In genomic region chr9:18457498-18457897, GRCh38 we compare ENCODE assay signal across 16 cellular contexts. TPM values are rescaled to one million over a fixed set of nuclear protein-coding genes. Genes with fewer than 3 reads are reported as not detected.
"Had no signal": no experiment of that assay in that cellular context is flagged by ENCODE, and none has a peak within 500 bp of the region (broad histone marks: within the 10 kb centered on the region; RNA-seq: fewer than 3 reads in every experiment).

No MANE protein-coding gene starts in this region.

- DNase-seq: activated CD8-positive, alpha-beta memory T cell treated with anti-CD3 and anti-CD28 coated beads, Interleukin-2, amount 10 ng/mL, durations not matched to agents 7 days and 5 days; activated effector memory CD4-positive, alpha-beta T cell treated with Interleukin-2 at 50 U/mL for 16 hours; activated T-cell treated with anti-CD3 and anti-CD28 coated beads, Interleukin-2, amount 50 U/mL, for 24 hours; amniotic stem cell; cerebellar nuclear complex; hippocampal formation; left cardiac atrium; naive thymus-derived CD8-positive, alpha-beta T cell; posterior cingulate gyrus; right cardiac atrium; thyroid gland had no signal

- ATAC-seq: activated CD4-positive, CD25-positive, alpha-beta regulatory T cell treated with anti-CD3 and anti-CD28 coated beads, Interleukin-2, amount 50 U/mL, for 24 hours; activated CD8-positive, alpha-beta memory T cell treated with anti-CD3 and anti-CD28 coated beads, Interleukin-2, amount 10 ng/mL, durations not matched to agents 7 days and 5 days; left cardiac atrium; naive thymus-derived CD8-positive, alpha-beta T cell; right cardiac atrium; stimulated activated effector memory CD8-positive, alpha-beta T cell treated with anti-CD3 and anti-CD28 coated beads, Interleukin-12 subunit alpha, Interleukin-12 subunit beta, amount 100 ng/mL, for 72 hours had no signal

- H3K4me3 ChIP-seq: esophagus muscularis mucosa, lung, thyroid gland had no signal

RNA-seq across cellular contexts. Expression of gene ADAMTSL1, which starts 16.5 kb away (rescaled TPM):
- total RNA-seq: activated CD8-positive, alpha-beta memory T cell treated with anti-CD3 and anti-CD28 coated beads, Interleukin-2, amount 10 ng/mL, durations not matched to agents 7 days and 5 days; naive thymus-derived CD8-positive, alpha-beta T cell; T-helper 2 cell treated with Interferon-gamma antibody and Interleukin-4, amounts not matched to agents 100 ng/mL and 5 ng/mL, for 36 hours had no signal
